In the genomic region with DNA sequence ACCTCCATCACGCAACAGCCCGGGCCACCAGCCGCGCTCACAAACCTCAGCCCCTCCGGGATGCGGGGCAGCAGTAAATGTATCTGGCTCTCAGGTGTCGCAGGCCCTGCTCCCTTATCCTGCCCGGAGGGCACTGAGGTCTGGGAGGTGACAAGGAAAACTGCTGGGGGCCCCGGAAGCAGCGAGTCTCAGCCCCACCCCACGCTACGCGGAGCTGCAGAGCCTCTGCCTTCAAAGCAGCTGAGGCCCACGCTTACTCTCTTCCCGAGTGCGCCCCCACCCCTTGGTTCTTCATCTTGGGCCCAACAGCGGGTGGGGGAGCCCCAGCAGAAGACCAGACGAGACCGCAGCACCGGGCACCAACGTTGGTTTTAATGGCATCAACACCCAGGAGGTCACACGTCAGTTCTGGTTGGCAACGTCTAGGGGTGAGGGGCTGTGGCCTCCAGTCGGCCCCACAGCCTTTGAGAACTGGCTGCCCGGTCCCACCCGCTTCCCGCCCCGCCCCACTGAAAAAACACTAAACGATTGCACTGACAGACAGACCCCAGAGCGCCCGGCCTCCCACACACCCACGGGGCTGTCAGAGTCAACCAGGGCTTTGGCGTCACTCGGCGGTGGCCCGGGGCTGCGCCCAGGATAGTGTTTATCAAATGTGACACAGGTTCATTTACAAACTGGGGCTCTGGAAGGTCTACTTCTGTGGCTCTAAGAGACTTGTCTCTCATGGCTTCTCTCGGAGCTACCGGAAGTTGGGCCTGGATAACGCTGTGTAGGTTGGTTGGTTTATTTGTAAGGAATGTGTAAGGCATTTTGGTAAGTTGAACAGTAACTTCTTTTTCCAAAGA, we compare ENCODE assay signal across 12 cellular contexts. TPM values are rescaled to one million over a fixed set of nuclear protein-coding genes. Genes with fewer than 3 reads are reported as not detected.
DNase-seq lines count a peak whose midpoint lies in the region; ATAC-seq and TF ChIP-seq lines count a peak whose summit lies in the region.
"Had no signal": no experiment of that assay in that cellular context is flagged by ENCODE, and none has a peak within 500 bp of the region (broad histone marks: within the 10 kb centered on the region; RNA-seq: fewer than 3 reads in every experiment).

No MANE protein-coding gene starts in this region.

- DNase-seq in EH (ENCODE audit: low read depth) (peak; percentile 32), right cardiac atrium (peak; percentile 42 to 76 (median 67)), psoas muscle (peak in 1 of 2 donors; percentile 43), DMS53 treated with DMSO at 0.1 percent for 48 hours (lab: John Stamatoyannopoulos, UW; ENCODE audit: unreplicated experiment) (no peak), mucosa of gallbladder (ENCODE audit: low spot score) (no peak), DMS79 (lab: John Stamatoyannopoulos, UW) (no peak)
- no peak for DNase-seq in stimulated activated CD4-positive, alpha-beta T cell treated with anti-CD3 and anti-CD28 coated beads, Interleukin-2, amount 100 ng/mL, for 24 hours
- DNase-seq: EL; OCI-M1; stimulated activated CD4-positive, alpha-beta T cell treated with anti-CD3 and anti-CD28 coated beads, Interleukin-12 subunit alpha, Interleukin-12 subunit beta, amount 100 ng/mL, for 4 hours had no signal

- intact Hi-C loops in right cardiac atrium (cut with DNase I), result loop anchor here in 1 of 4 donors (5.0 kb wide), 1 partner anchor 76 kb away; no protein-coding TSS in a partner anchor
- intact Hi-C loops in psoas muscle (cut with DNase I), result no loop called here

- peaks cover 0 to 24% of the 10 kb centered on the region in 2 donors for H3K36me3 ChIP-seq in psoas muscle (ENCODE audit: insufficient read depth in 1 of 2, low read depth in 1 of 2)

- H3K9me3 ChIP-seq in right cardiac atrium (ENCODE audit: control insufficient read depth, low read length), result no peaks in the 10 kb centered on the region
- no peaks in the 10 kb centered on the region for H3K9me3 ChIP-seq in psoas muscle
- H3K9me3 ChIP-seq: testis had no signal

- H3K27me3 ChIP-seq in right cardiac atrium (ENCODE audit: control insufficient read depth, insufficient read depth) (no peaks in the 10 kb centered on the region), psoas muscle (ENCODE audit: insufficient read depth in 3 of 3, low read length in 2 of 3) (no peaks in the 10 kb centered on the region)
- H3K27me3 ChIP-seq: testis had no signal

- 76% methylated on average over 40 of the region's 40 CpGs for WGBS in right cardiac atrium
- whole genome bisulfite sequencing in psoas muscle, 3 donors, result 83 to 86% (median 85%) methylated on average over 40 of the region's 40 CpGs

- H3K4me3 ChIP-seq in right cardiac atrium (ENCODE audit: low read length) (no peak overlapping the region), psoas muscle (no peak overlapping the region)
- H3K4me3 ChIP-seq: testis had no signal

- TF ChIP-seq CTCF in VCaP (conservative IDR thresholded peaks at IDR 0.05), result no peak
- no peak for TF ChIP-seq CTCF in psoas muscle (IDR thresholded peaks at IDR 0.05)

- peak in 1 of 2 donors; percentile 15 for ATAC-seq in right cardiac atrium
- ATAC-seq in psoas muscle, result no peak

- H3K27ac ChIP-seq in VCaP (peak overlapping the region; percentile 97; the same call in 1 of the 2 replicates), right cardiac atrium (ENCODE audit: low read length) (no peak overlapping the region), psoas muscle (peak overlapping the region; percentile 23)

- H3K4me1 ChIP-seq in right cardiac atrium (ENCODE audit: control insufficient read depth, insufficient read depth, low read length) (peaks cover 8% of the 10 kb centered on the region), psoas muscle (peaks cover 6% of the 10 kb centered on the region)

RNA-seq across cellular contexts. Expression of a gene that starts 43.7 kb away (rescaled TPM):
- total RNA-seq in right cardiac atrium (100 to 1,000 TPM; 720 to 770 (median 741) TPM), psoas muscle (10 to 100 TPM; 45.6 to 82.3 (median 66.2) TPM), mucosa of gallbladder (738 TPM)
- polyA plus RNA-seq in right cardiac atrium (929 TPM), psoas muscle (100 to 1,000 TPM in 2 of 3 donors, 10 to 100 TPM in 1; 88.1 to 202 (median 115) TPM)

Comparison
In these comparisons a context has a peak if more than half of its experiments do, and no peak if none do; other contexts are left out.
1. DNase-seq: peak in EH (single experiment) and right cardiac atrium (3 of 3); none in DMS53 treated with DMSO at 0.1 percent for 48 hours (single experiment), stimulated activated CD4-positive, alpha-beta T cell treated with anti-CD3 and anti-CD28 coated beads, Interleukin-2, amount 100 ng/mL, for 24 hours (0 of 2), mucosa of gallbladder (single experiment) and DMS79 (single experiment).